ENCODE assay signal across 10 cellular contexts in the genomic region with DNA sequence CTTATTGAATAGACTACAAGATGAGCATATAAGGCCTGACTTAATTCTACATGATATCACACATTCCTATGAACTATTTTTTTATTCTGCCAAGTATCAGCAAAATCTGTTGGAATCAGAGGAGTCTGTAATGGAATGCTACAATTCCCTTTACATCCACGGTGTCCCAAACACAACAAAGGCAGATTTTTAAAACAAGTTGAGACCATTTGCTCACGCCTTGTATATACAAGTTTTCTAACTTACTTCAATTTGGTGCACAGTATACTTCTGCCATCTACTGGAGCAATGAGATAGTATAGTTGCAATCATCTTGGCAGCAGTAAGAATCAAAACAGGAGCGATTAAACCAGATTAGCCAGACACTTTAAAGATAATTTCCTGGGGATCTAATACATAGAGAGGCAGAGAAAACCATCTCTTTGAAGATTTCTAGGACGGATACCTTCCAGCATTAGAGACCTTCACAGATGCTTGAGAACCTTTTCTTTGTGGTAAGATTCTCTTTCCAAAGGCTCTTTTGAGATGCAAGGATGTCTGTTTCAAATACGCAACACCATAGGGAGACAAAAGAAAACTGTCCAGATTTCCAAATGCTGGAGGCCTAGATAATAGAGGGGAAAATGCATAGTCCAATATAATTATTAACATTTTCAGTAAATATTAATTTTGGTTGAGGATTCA.
DNase-seq lines count a peak whose midpoint lies in the region; TF ChIP-seq lines count a peak whose summit lies in the region.
"Had no signal": no experiment of that assay in that cellular context is flagged by ENCODE, and none has a peak within 500 bp of the region (broad histone marks: within the 10 kb centered on the region; RNA-seq: fewer than 3 reads in every experiment).

No MANE protein-coding gene starts in this region.

- intact Hi-C loops in vagina (cut with DNase I) = no loop called here
- intact Hi-C loops in thyroid gland (cut with DNase I) = no loop called here

- H3K9me3 ChIP-seq in vagina (no peaks in the 10 kb centered on the region), thyroid gland (no peaks in the 10 kb centered on the region)

- in situ Hi-C loops in SK-MEL-5 (cut with HindIII; ENCODE audit: low pct_unique_long_range_greater_than_20kb, low sequenced_read_pairs) = no loop called here

- no peaks in the 10 kb centered on the region for H3K36me3 Mint-ChIP-seq in HFFc6 (ENCODE audit: low read depth)
- H3K36me3 Mint-ChIP-seq: activated naive CD4-positive, alpha-beta T cell treated with anti-CD3 and anti-CD28 coated beads, Interleukin-2, amount 10 ng/mL, durations not matched to agents 7 days and 5 days had no signal

- H3K36me3 ChIP-seq in kidney epithelial cell (ENCODE audit: control insufficient read depth, insufficient read depth, low read length) (no peaks in the 10 kb centered on the region), vagina (no peaks in the 10 kb centered on the region), thyroid gland (no peaks in the 10 kb centered on the region)

- WGBS in thyroid gland, 2 donors = 49 to 50% methylated on average over 5 of the region's 5 CpGs

- peaks cover 16% of the 10 kb centered on the region for H3K9me3 Mint-ChIP-seq in HFFc6

- TF ChIP-seq CTCF in HFFc6 (IDR thresholded peaks at IDR 0.05) (peak; percentile 31; the same call in 1 of the 2 replicates), kidney epithelial cell (IDR thresholded peaks at IDR 0.05; ENCODE audit: insufficient read depth, low read length, poor library complexity, severe bottlenecking) (peak; percentile 55), vagina (IDR thresholded peaks at IDR 0.05) (no peak), thyroid gland (IDR thresholded peaks at IDR 0.05) (peak in 2 of 6 experiments; percentile 17 to 27)

- no peak overlapping the region for H3K27ac Mint-ChIP-seq in HFFc6
- H3K27ac Mint-ChIP-seq: activated naive CD4-positive, alpha-beta T cell treated with anti-CD3 and anti-CD28 coated beads, Interleukin-2, amount 10 ng/mL, durations not matched to agents 7 days and 5 days had no signal

- peak; percentile 44 for DNase-seq in D341Med (ENCODE audit: low spot score)
- no peak for DNase-seq in HFFc6
- DNase-seq in SK-MEL-5 (ENCODE audit: low read depth, low spot score) = peak; percentile 66
- DNase-seq in kidney epithelial cell (ENCODE audit: low read depth) = peak; percentile 2
- DNase-seq in vagina (ENCODE audit: extremely low spot score in 2 of 2) = no peak
- no peak for DNase-seq in thyroid gland
- no peak for DNase-seq in NCI-H1436 treated with DMSO at 0.1 percent for 48 hours (lab: John Stamatoyannopoulos, UW)
- no peak for DNase-seq in NCI-H2029 treated with DMSO at 0.1 percent for 48 hours (lab: John Stamatoyannopoulos, UW)
- DNase-seq: activated naive CD4-positive, alpha-beta T cell treated with anti-CD3 and anti-CD28 coated beads, Interleukin-2, amount 10 ng/mL, durations not matched to agents 7 days and 5 days; islet precursor cell had no signal

- H3K4me3 ChIP-seq in kidney epithelial cell (ENCODE audit: low read depth, low read length) (no peak overlapping the region), vagina (no peak overlapping the region), thyroid gland (replicated peaks in 1 of 3) (no peak overlapping the region)

- H3K27me3 Mint-ChIP-seq in HFFc6 (ENCODE audit: insufficient read depth) = no peaks in the 10 kb centered on the region
- H3K27me3 Mint-ChIP-seq: activated naive CD4-positive, alpha-beta T cell treated with anti-CD3 and anti-CD28 coated beads, Interleukin-2, amount 10 ng/mL, durations not matched to agents 7 days and 5 days had no signal

- no peak overlapping the region for H3K4me3 Mint-ChIP-seq in HFFc6
- H3K4me3 Mint-ChIP-seq: activated naive CD4-positive, alpha-beta T cell treated with anti-CD3 and anti-CD28 coated beads, Interleukin-2, amount 10 ng/mL, durations not matched to agents 7 days and 5 days had no signal

- TF ChIP-seq POLR2A in vagina (IDR thresholded peaks at IDR 0.05) (no peak), thyroid gland (IDR thresholded peaks at IDR 0.05) (no peak)

- H3K4me1 Mint-ChIP-seq in HFFc6 (ENCODE audit: low read depth) = no peaks in the 10 kb centered on the region
- H3K4me1 Mint-ChIP-seq: activated naive CD4-positive, alpha-beta T cell treated with anti-CD3 and anti-CD28 coated beads, Interleukin-2, amount 10 ng/mL, durations not matched to agents 7 days and 5 days had no signal

- H3K27me3 ChIP-seq in kidney epithelial cell (ENCODE audit: control insufficient read depth, insufficient read depth, low read length) (no peaks in the 10 kb centered on the region), vagina (no peaks in the 10 kb centered on the region), thyroid gland (no peaks in the 10 kb centered on the region)

- H3K4me1 ChIP-seq in vagina (no peaks in the 10 kb centered on the region), thyroid gland (no peaks in the 10 kb centered on the region)

- H3K27ac ChIP-seq in vagina (no peak overlapping the region), thyroid gland (no peak overlapping the region)

Comparison
In these comparisons a context has a peak if more than half of its experiments do, and no peak if none do; other contexts are left out.
1. DNase-seq: peak in D341Med (single experiment), SK-MEL-5 (single experiment) and kidney epithelial cell (single experiment); none in HFFc6 (single experiment), vagina (0 of 2), thyroid gland (0 of 2), NCI-H1436 treated with DMSO at 0.1 percent for 48 hours (single experiment) and NCI-H2029 treated with DMSO at 0.1 percent for 48 hours (single experiment).
2. CTCF ChIP-seq: peak in HFFc6 (single experiment) and kidney epithelial cell (single experiment); none in vagina (0 of 3).